11 cellular contexts compared by ENCODE assay signal in genomic region chr7:27141591-27142561, GRCh38. TPM values are rescaled to one million over a fixed set of nuclear protein-coding genes. Genes with fewer than 3 reads are reported as not detected.
A peak's percentile ranks its signal among the peaks of the same experiment; 100 is the strongest.
DNase-seq lines count a peak whose midpoint lies in the region; ATAC-seq, FAIRE-seq and TF ChIP-seq lines count a peak whose summit lies in the region.
"Had no signal": no experiment of that assay in that cellular context is flagged by ENCODE, and none has a peak within 500 bp of the region (broad histone marks: within the 10 kb centered on the region; RNA-seq: fewer than 3 reads in every experiment).

No MANE protein-coding gene starts in this region.

- 0 out of 2 replicates have a peak, but pooled peaks cover 5% of the 10 kb centered on the region for H3K4me1 ChIP-seq in DOHH2 (ENCODE audit: control insufficient read depth, low read length)
- H3K4me1 ChIP-seq in SJSA1 (replicated peaks), result peaks cover 32% of the 10 kb centered on the region
- no peaks in the 10 kb centered on the region for H3K4me1 ChIP-seq in right cardiac atrium (ENCODE audit: control insufficient read depth, insufficient read depth, low read length)
- peaks cover 0 to 4% (median 3%) of the 10 kb centered on the region in 3 donors for H3K4me1 ChIP-seq in pancreas

- no peaks in the 10 kb centered on the region for H3K79me2 ChIP-seq in DOHH2 (ENCODE audit: control insufficient read depth, low read length)

- peak in 1 of 2 donors; percentile 13 for ATAC-seq in right cardiac atrium
- no peak for ATAC-seq in pancreas
- no peak for ATAC-seq in GM19328 (IDR thresholded peaks at IDR 0.05; ENCODE audit: unreplicated experiment)
- no peak for ATAC-seq in GM18858 (IDR thresholded peaks at IDR 0.05; ENCODE audit: unreplicated experiment)
- ATAC-seq in HG02973 (IDR thresholded peaks at IDR 0.05; ENCODE audit: unreplicated experiment), result no peak

- H3K4me3 ChIP-seq in DOHH2 (ENCODE audit: low read length) (peak overlapping the region; percentile 70; the same call in 1 of the 2 replicates), SJSA1 (peak overlapping the region; percentile 48), right cardiac atrium (ENCODE audit: low read length) (peak overlapping the region; percentile 64), pancreas (peak overlapping the region in 3 of 4 donors; percentile 4 to 36 (median 25))

- TF ChIP-seq CTCF in DOHH2 (IDR thresholded peaks at IDR 0.05; ENCODE audit: low read depth, low read length, poor library complexity, severe bottlenecking) (no peak), pancreas (IDR thresholded peaks at IDR 0.05) (no peak), chondrocyte (IDR thresholded peaks at IDR 0.05) (no peak)

- no peaks in the 10 kb centered on the region for H3K9me2 ChIP-seq in DOHH2 (replicated peaks; ENCODE audit: control insufficient read depth, low read length)

- H3K27ac ChIP-seq in DOHH2 (ENCODE audit: low read depth, low read length) (no peak overlapping the region), SJSA1 (peak overlapping the region; percentile 4; the same call in 1 of the 2 replicates), right cardiac atrium (ENCODE audit: low read length) (no peak overlapping the region), pancreas (peak overlapping the region in 2 of 4 donors; percentile 50 to 66)

- 30% methylated on average over 40 of the region's 40 CpGs for WGBS in right cardiac atrium
- WGBS in pancreas, 2 donors, result 12 to 17% methylated on average over 40 of the region's 40 CpGs

- H3K36me3 Mint-ChIP-seq in chondrocyte (ENCODE audit: low read depth), result peaks cover 3% of the 10 kb centered on the region

- intact Hi-C loops in right cardiac atrium (cut with DNase I), result no loop called here
- intact Hi-C loops in pancreas (cut with DNase I), result no loop called here

- peak overlapping the region; percentile 75 for H3K4me2 ChIP-seq in DOHH2 (ENCODE audit: low read length)

- H3K27ac Mint-ChIP-seq in chondrocyte (ENCODE audit: unreplicated experiment), result no peak overlapping the region

- H3F3A ChIP-seq in DOHH2 (ENCODE audit: control insufficient read depth, insufficient read depth), result no peaks in the 10 kb centered on the region

- peaks cover 86% of the 10 kb centered on the region for H3K27me3 Mint-ChIP-seq in chondrocyte (ENCODE audit: low read depth)

- no peak for FAIRE-seq in pancreas (lab: Jason Lieb, UNC)
- FAIRE-seq: colon had no signal

- H3K9me3 ChIP-seq in DOHH2 (ENCODE audit: control insufficient read depth, insufficient read depth, low read length), result no peaks in the 10 kb centered on the region
- H3K9me3 ChIP-seq in SJSA1 (replicated peaks), result no peaks in the 10 kb centered on the region
- no peaks in the 10 kb centered on the region for H3K9me3 ChIP-seq in right cardiac atrium (ENCODE audit: control insufficient read depth, low read length)
- H3K9me3 ChIP-seq in pancreas, result no peaks in the 10 kb centered on the region
- H3K9me3 ChIP-seq: vagina had no signal

- H3K4me1 Mint-ChIP-seq in chondrocyte (ENCODE audit: low read depth), result peaks cover 10% of the 10 kb centered on the region

- H4K20me1 ChIP-seq in DOHH2 (ENCODE audit: control insufficient read depth, insufficient read depth, low read depth, low read length), result no peaks in the 10 kb centered on the region

- peaks cover 2% of the 10 kb centered on the region for H3K9me3 Mint-ChIP-seq in chondrocyte (ENCODE audit: low read depth)

- no peak overlapping the region for H3K4me3 Mint-ChIP-seq in chondrocyte (ENCODE audit: unreplicated experiment)

- peak in 1 of 2 experiments; percentile 50 for DNase-seq in SJSA1 (ENCODE audit: low read depth in 1 of 2, low spot score in 2 of 2)
- DNase-seq in right cardiac atrium, result no peak
- DNase-seq in pancreas, result peak in 2 of 6 donors; percentile 50 to 62
- DNase-seq in chondrocyte (ENCODE audit: low spot score), result no peak
- DNase-seq: activated CD4-positive, alpha-beta T cell treated with anti-CD3 and anti-CD28 coated beads for 4 hours had no signal

- H3K27me3 ChIP-seq in DOHH2 (ENCODE audit: control insufficient read depth, low read length), result peaks cover 38% of the 10 kb centered on the region
- H3K27me3 ChIP-seq in SJSA1 (replicated peaks), result no peaks in the 10 kb centered on the region
- H3K27me3 ChIP-seq in right cardiac atrium (ENCODE audit: control insufficient read depth, insufficient read depth), result peaks cover 3% of the 10 kb centered on the region
- H3K27me3 ChIP-seq in pancreas, result peaks cover 2 to 86% (median 28%) of the 10 kb centered on the region in 4 donors
- H3K27me3 ChIP-seq: vagina had no signal

- no peaks in the 10 kb centered on the region for H3K36me3 ChIP-seq in DOHH2 (ENCODE audit: control insufficient read depth, low read length)
- peaks cover 12% of the 10 kb centered on the region for H3K36me3 ChIP-seq in SJSA1
- no peaks in the 10 kb centered on the region for H3K36me3 ChIP-seq in pancreas

RNA-seq across cellular contexts. Expression of gene HOXA5, which starts 1.6 kb away (rescaled TPM):
- 0.79 and 0.81 TPM in 2 replicates for total RNA-seq in SJSA1 (2014; rRNA removed; shearing (Covaris generic))
- under 1 TPM in 1 of 4 donors, not detected in 3; 0.17 TPM for total RNA-seq in right cardiac atrium
- 0.43 TPM for polyA plus RNA-seq in right cardiac atrium
- total RNA-seq in pancreas, result 1 to 10 TPM in 1 of 6 donors, under 1 TPM in 4, not detected in 1; 0.24 to 1.4 (median 0.76) TPM
- 1 to 10 TPM in 1 of 2 donors, under 1 TPM in 1; 0.95 to 1.2 TPM for polyA plus RNA-seq in pancreas
- not detected in 3 replicates for total RNA-seq in chondrocyte

RNA-seq across cellular contexts. Expression of gene HOXA6, which starts 5.7 kb away (rescaled TPM):
- total RNA-seq in SJSA1 (2014; rRNA removed; shearing (Covaris generic)), result 0.79 TPM in 1 of 2 replicates, not detected in the other
- total RNA-seq in right cardiac atrium, result not detected
- not detected for polyA plus RNA-seq in right cardiac atrium
- under 1 TPM in 1 of 6 donors, not detected in 5; 0.34 TPM for total RNA-seq in pancreas
- polyA plus RNA-seq in pancreas, result under 1 TPM in 1 of 2 donors, not detected in 1; 0.12 TPM
- not detected in 3 replicates for total RNA-seq in chondrocyte

RNA-seq across cellular contexts. Expression of gene HOXA3, which starts 10.5 kb away (rescaled TPM):
- 0.13 and 1.8 TPM in 2 replicates for total RNA-seq in SJSA1 (2014; rRNA removed; shearing (Covaris generic))
- 1 to 10 TPM in 1 of 4 donors, under 1 TPM in 3; 0.28 to 1.3 (median 0.43) TPM for total RNA-seq in right cardiac atrium
- 1.0 TPM for polyA plus RNA-seq in right cardiac atrium
- total RNA-seq in pancreas, result 1 to 10 TPM in 1 of 6 donors, under 1 TPM in 4, not detected in 1; 0.13 to 1.9 (median 0.43) TPM
- polyA plus RNA-seq in pancreas, result under 1 TPM; 0.38 to 0.56 TPM
- 9.3 to 12.1 TPM in 2 of 3 replicates, not detected in the other for total RNA-seq in chondrocyte

RNA-seq across cellular contexts. Expression of gene HOXA4, which starts 11.3 kb away (rescaled TPM):
- 0.58 TPM in 1 of 2 replicates, not detected in the other for total RNA-seq in SJSA1 (2014; rRNA removed; shearing (Covaris generic))
- total RNA-seq in right cardiac atrium, result 1 to 10 TPM in 2 of 4 donors, under 1 TPM in 2; 0.12 to 2.2 (median 1.1) TPM
- 3.3 TPM for polyA plus RNA-seq in right cardiac atrium
- under 1 TPM; 0.19 to 0.98 (median 0.25) TPM for total RNA-seq in pancreas
- polyA plus RNA-seq in pancreas, result 1 to 10 TPM; 1.9 to 2.4 TPM
- total RNA-seq in chondrocyte, result 0.30 TPM in 1 of 3 replicates, not detected in the others

RNA-seq across cellular contexts. Expression of gene HOXA7, which starts 14.6 kb away (rescaled TPM):
- 0.09 and 2.9 TPM in 2 replicates for total RNA-seq in SJSA1 (2014; rRNA removed; shearing (Covaris generic))
- total RNA-seq in right cardiac atrium (not detected), pancreas (under 1 TPM in 3 of 6 donors, not detected in 3; 0.06 to 0.19 (median 0.17) TPM), chondrocyte (not detected in 3 replicates)
- polyA plus RNA-seq in right cardiac atrium (0.11 TPM), pancreas (under 1 TPM; 0.15 to 0.49 TPM)
